ENCODE assay signal across 6 cellular contexts in genomic region chr10:99767901-99768300, GRCh38.
"Had no signal": no experiment of that assay in that cellular context is flagged by ENCODE, and none has a peak within 500 bp of the region (broad histone marks: within the 10 kb centered on the region; RNA-seq: fewer than 3 reads in every experiment).

No MANE protein-coding gene starts in this region.

- H3K4me1 Mint-ChIP-seq: GM23338, H9 had no signal

- H3K4me1 ChIP-seq: HAP-1 had no signal

- DNase-seq: GOT3, H7, H9 had no signal

- H3K4me3 ChIP-seq: GM23248, GM23338, HAP-1 had no signal

- H3K9me3 Mint-ChIP-seq: GM23338, H9 had no signal

- H3K9me3 ChIP-seq: HAP-1 had no signal

- H3K4me2 ChIP-seq: GM23338 had no signal

- H2AFZ ChIP-seq: GM23338 had no signal

- H3K36me3 ChIP-seq: HAP-1 had no signal

- H3K9ac ChIP-seq: GM23248 had no signal

- H3K27ac Mint-ChIP-seq: GM23338, H9 had no signal

- H3K4me3 Mint-ChIP-seq: GM23338, H9 had no signal

- ATAC-seq: GM23338 had no signal
